In the genomic region with DNA sequence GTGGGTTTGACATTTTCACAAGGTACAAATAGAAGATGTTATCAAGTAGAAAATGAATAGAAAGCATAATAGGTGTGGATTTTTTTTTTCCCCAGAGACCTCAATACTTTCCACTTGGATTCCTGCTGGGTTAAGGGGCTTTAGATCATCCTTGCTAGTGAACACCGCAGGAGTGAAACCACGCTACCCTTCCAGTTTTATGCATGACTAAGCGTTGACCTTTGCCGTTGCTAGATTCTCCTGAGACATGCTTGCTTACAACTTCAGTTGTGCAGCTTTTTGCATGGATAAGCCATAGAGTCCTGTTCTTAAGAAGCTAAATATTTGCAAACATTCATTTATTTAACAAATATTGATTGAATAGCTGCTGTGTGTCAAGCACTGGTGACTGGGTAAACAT, we compare ENCODE assay signal across 25 cellular contexts.
DNase-seq lines count a peak whose midpoint lies in the region; ATAC-seq and TF ChIP-seq lines count a peak whose summit lies in the region.
"Had no signal": no experiment of that assay in that cellular context is flagged by ENCODE, and none has a peak within 500 bp of the region (broad histone marks: within the 10 kb centered on the region; RNA-seq: fewer than 3 reads in every experiment).

No MANE protein-coding gene starts in this region.

- H3K27me3 Mint-ChIP-seq in naive thymus-derived CD8-positive, alpha-beta T cell: peaks cover 3 to 19% (median 15%) of the 10 kb centered on the region in 5 donors
- H3K27me3 Mint-ChIP-seq: activated CD8-positive, alpha-beta memory T cell treated with anti-CD3 and anti-CD28 coated beads, Interleukin-2, amount 10 ng/mL, durations not matched to agents 7 days and 5 days had no signal

- intact Hi-C loops in adrenal gland (cut with DNase I): no loop called here

- peak overlapping the region; percentile 42 for H3K4me2 ChIP-seq in BLaER1

- H3K9me3 Mint-ChIP-seq in naive thymus-derived CD8-positive, alpha-beta T cell: no peaks in the 10 kb centered on the region
- H3K9me3 Mint-ChIP-seq: activated T-helper 2 cell treated with anti-CD3 and anti-CD28 coated beads, Interferon-gamma antibody, Interleukin-2, Interleukin-4, amounts not matched to agents 10 μg/mL and 5 μg/mL and 100 μg/mL, durations not matched to agents 14 hours and 24 hours and 36 hours; central memory CD8-positive, alpha-beta T cell; natural killer cell had no signal

- peak; percentile 4 for DNase-seq in NB4 (ENCODE audit: low read depth)
- peak; percentile 31 for DNase-seq in brain pericyte (ENCODE audit: low read depth, low spot score)
- DNase-seq in myocyte (ENCODE audit: low read depth): peak; percentile 6
- DNase-seq in adrenal gland: no peak
- DNase-seq in stimulated activated CD8-positive, alpha-beta memory T cell treated with anti-CD3 and anti-CD28 coated beads, Interleukin-4, amount 100 ng/mL, for 48 hours: no peak
- DNase-seq in naive thymus-derived CD8-positive, alpha-beta T cell: no peak
- DNase-seq in NCI-H2227 treated with DMSO at 0.1 percent for 48 hours (lab: John Stamatoyannopoulos, UW): no peak
- DNase-seq: ACHN; activated CD8-positive, alpha-beta memory T cell treated with anti-CD3 and anti-CD28 coated beads, Interleukin-2, amount 10 ng/mL, durations not matched to agents 7 days and 5 days; CD4-positive, CD25-positive, alpha-beta regulatory T cell; DMS79 treated with DMSO at 0.1 percent for 48 hours; effector CD8-positive, alpha-beta T cell; esophagus squamous epithelium; islet precursor cell; natural killer cell; NCI-H1694 treated with DMSO at 0.1 percent for 48 hours; NCI-H510A treated with DMSO at 0.1 percent for 48 hours; OCI-M1; psoas muscle; stimulated activated naive CD4-positive, alpha-beta T cell; transverse colon had no signal

- H3K9ac ChIP-seq in BLaER1: no peak overlapping the region

- H3K4me1 ChIP-seq in BLaER1 (peaks cover 23% of the 10 kb centered on the region), adrenal gland (replicated peaks in 1 of 2) (no peaks in the 10 kb centered on the region)
- H3K4me1 ChIP-seq: psoas muscle, SJSA1, transverse colon had no signal

- no peak for TF ChIP-seq CTCF in NB4 (IDR thresholded peaks at IDR 0.05; ENCODE audit: low read depth, low read length)
- no peak for TF ChIP-seq CTCF in adrenal gland (IDR thresholded peaks at IDR 0.05)

- 50 to 68% (median 61%) methylated on average over 4 of the region's 4 CpGs for WGBS in adrenal gland, 4 donors

- no peak overlapping the region for H3K27ac Mint-ChIP-seq in naive thymus-derived CD8-positive, alpha-beta T cell
- H3K27ac Mint-ChIP-seq: activated CD8-positive, alpha-beta memory T cell treated with anti-CD3 and anti-CD28 coated beads, Interleukin-2, amount 10 ng/mL, durations not matched to agents 7 days and 5 days; activated T-helper 2 cell treated with anti-CD3 and anti-CD28 coated beads, Interferon-gamma antibody, Interleukin-2, Interleukin-4, amounts not matched to agents 10 μg/mL and 5 μg/mL and 100 μg/mL, durations not matched to agents 14 hours and 24 hours and 36 hours; CD4-positive, CD25-positive, alpha-beta regulatory T cell; natural killer cell had no signal

- POLR2A ChIA-PET in naive thymus-derived CD8-positive, alpha-beta T cell (lab: Charles Lee): no interaction called here

- no peak for TF ChIP-seq POLR2A in NB4 (IDR thresholded peaks at IDR 0.05; ENCODE audit: extremely low read depth, insufficient read length)
- no peak for TF ChIP-seq POLR2A in adrenal gland (IDR thresholded peaks at IDR 0.05)

- H4K20me1 ChIP-seq in BLaER1: no peaks in the 10 kb centered on the region

- H3K27ac ChIP-seq in BLaER1 (no peak overlapping the region), adrenal gland (no peak overlapping the region)
- H3K27ac ChIP-seq: esophagus squamous epithelium, psoas muscle, SJSA1, transverse colon had no signal

- H3K9me3 ChIP-seq in BLaER1 (no peaks in the 10 kb centered on the region), adrenal gland (replicated peaks in 1 of 3) (no peaks in the 10 kb centered on the region)
- H3K9me3 ChIP-seq: esophagus squamous epithelium, psoas muscle, SJSA1, transverse colon had no signal

- H3K36me3 ChIP-seq in BLaER1 (no peaks in the 10 kb centered on the region), adrenal gland (replicated peaks in 1 of 2) (no peaks in the 10 kb centered on the region)
- H3K36me3 ChIP-seq: esophagus squamous epithelium, SJSA1, transverse colon had no signal

- H3K4me3 Mint-ChIP-seq in naive thymus-derived CD8-positive, alpha-beta T cell: no peak overlapping the region
- H3K4me3 Mint-ChIP-seq: activated CD8-positive, alpha-beta memory T cell treated with anti-CD3 and anti-CD28 coated beads, Interleukin-2, amount 10 ng/mL, durations not matched to agents 7 days and 5 days; CD4-positive, CD25-positive, alpha-beta regulatory T cell; central memory CD8-positive, alpha-beta T cell; natural killer cell had no signal

- H3K36me3 Mint-ChIP-seq in naive thymus-derived CD8-positive, alpha-beta T cell: no peaks in the 10 kb centered on the region
- H3K36me3 Mint-ChIP-seq: activated CD8-positive, alpha-beta memory T cell treated with anti-CD3 and anti-CD28 coated beads, Interleukin-2, amount 10 ng/mL, durations not matched to agents 7 days and 5 days; CD4-positive, CD25-positive, alpha-beta regulatory T cell; natural killer cell had no signal

- no peak overlapping the region for H3K4me3 ChIP-seq in BLaER1
- no peak overlapping the region for H3K4me3 ChIP-seq in NB4 (ENCODE audit: low read depth, low read length)
- H3K4me3 ChIP-seq in adrenal gland: no peak overlapping the region
- H3K4me3 ChIP-seq: esophagus squamous epithelium, psoas muscle, SJSA1, transverse colon had no signal

- H3K27me3 ChIP-seq in BLaER1 (no peaks in the 10 kb centered on the region), adrenal gland (no peaks in the 10 kb centered on the region)
- H3K27me3 ChIP-seq: esophagus squamous epithelium, SJSA1, transverse colon had no signal

- no peaks in the 10 kb centered on the region for H3K4me1 Mint-ChIP-seq in naive thymus-derived CD8-positive, alpha-beta T cell
- H3K4me1 Mint-ChIP-seq: activated CD8-positive, alpha-beta memory T cell treated with anti-CD3 and anti-CD28 coated beads, Interleukin-2, amount 10 ng/mL, durations not matched to agents 7 days and 5 days; CD4-positive, CD25-positive, alpha-beta regulatory T cell; central memory CD8-positive, alpha-beta T cell; natural killer cell had no signal

- ATAC-seq in naive thymus-derived CD8-positive, alpha-beta T cell: no peak
- ATAC-seq: activated CD8-positive, alpha-beta memory T cell treated with anti-CD3 and anti-CD28 coated beads, Interleukin-2, amount 10 ng/mL, durations not matched to agents 7 days and 5 days; natural killer cell; psoas muscle had no signal

Comparison
In these comparisons a context has a peak if more than half of its experiments do, and no peak if none do; other contexts are left out.
1. DNase-seq: peak in NB4 (single experiment), brain pericyte (single experiment) and myocyte (single experiment); none in adrenal gland (0 of 7), stimulated activated CD8-positive, alpha-beta memory T cell treated with anti-CD3 and anti-CD28 coated beads, Interleukin-4, amount 100 ng/mL, for 48 hours (single experiment), naive thymus-derived CD8-positive, alpha-beta T cell (0 of 10) and NCI-H2227 treated with DMSO at 0.1 percent for 48 hours (single experiment).